Comparison of ENCODE assay signal across 8 cellular contexts in the genomic region with DNA sequence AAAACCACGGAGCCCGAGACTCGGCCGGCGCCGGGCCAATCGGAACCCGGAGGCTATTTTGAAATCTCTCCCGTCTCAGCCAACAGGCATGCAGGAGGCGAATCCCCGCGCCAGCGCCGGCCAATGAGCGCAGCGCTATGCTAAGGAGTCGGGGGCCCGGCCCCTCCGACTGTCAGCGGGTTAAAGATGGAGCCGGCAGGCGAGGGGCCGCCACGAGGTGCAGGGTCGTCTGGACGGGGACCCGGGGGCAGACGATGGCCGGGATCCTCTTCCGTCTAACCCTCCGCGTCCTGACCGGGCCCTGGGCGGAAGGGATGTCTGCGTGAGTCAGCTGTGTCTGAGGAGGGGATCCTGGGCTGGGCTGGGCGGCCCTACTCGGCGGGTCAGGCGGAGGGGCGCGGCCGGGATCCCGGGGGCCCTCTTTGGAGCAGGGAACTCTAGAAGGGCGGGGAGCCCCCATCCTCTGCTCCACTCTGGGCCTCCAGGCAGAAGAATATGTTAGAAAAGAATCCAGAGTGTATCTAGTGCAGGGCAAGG. TPM values are rescaled to one million over a fixed set of nuclear protein-coding genes. Genes with fewer than 3 reads are reported as not detected.
A peak's percentile ranks its signal among the peaks of the same experiment; 100 is the strongest.
DNase-seq lines count a peak whose midpoint lies in the region; ATAC-seq and TF ChIP-seq lines count a peak whose summit lies in the region.

No MANE protein-coding gene starts in this region.

- peaks cover 21% of the 10 kb centered on the region for H3K4me1 Mint-ChIP-seq in chondrocyte (ENCODE audit: low read depth)

- H3K4me3 ChIP-seq in AG10803 (ENCODE audit: low read length): peak overlapping the region; percentile 79

- peaks cover 1% of the 10 kb centered on the region for H3K36me3 Mint-ChIP-seq in chondrocyte (ENCODE audit: low read depth)

- peak overlapping the region; percentile 89 for H3K4me3 Mint-ChIP-seq in chondrocyte (ENCODE audit: unreplicated experiment)

- DNase-seq in AG10803 (ENCODE audit: low read depth) (peak; percentile 77), NCI-H446 treated with DMSO at 0.1 percent for 48 hours (lab: John Stamatoyannopoulos, UW) (peak; percentile 81), chondrocyte (ENCODE audit: low spot score) (peak; percentile 95), left kidney (ENCODE audit: low read depth, low spot score) (peak; percentile 97)
- peak; percentile 86 for DNase-seq in activated CD4-positive, CD25-positive, alpha-beta regulatory T cell treated with anti-CD3 and anti-CD28 coated beads, Interleukin-2, amount 50 U/mL, for 72 hours
- peak; percentile 65 to 87 (median 77) for DNase-seq in stimulated activated CD4-positive, alpha-beta T cell treated with anti-CD3 and anti-CD28 coated beads, Interleukin-1b, Interleukin-23, amount 100 ng/mL, for 24 hours (ENCODE audit: low read depth in 4 of 4, low spot score in 1 of 4)

- peak overlapping the region; percentile 82 for H3K27ac Mint-ChIP-seq in chondrocyte (ENCODE audit: unreplicated experiment)

- no peak for TF ChIP-seq CTCF in AG10803 (conservative IDR thresholded peaks at IDR 0.05; ENCODE audit: low read length)
- TF ChIP-seq CTCF in chondrocyte (IDR thresholded peaks at IDR 0.05): no peak

- no peaks in the 10 kb centered on the region for H3K9me3 Mint-ChIP-seq in chondrocyte (ENCODE audit: low read depth)

- ATAC-seq in GM18907 (IDR thresholded peaks at IDR 0.05; ENCODE audit: unreplicated experiment) (peak; percentile 76), HG03108 (IDR thresholded peaks at IDR 0.05; ENCODE audit: unreplicated experiment) (peak; percentile 84)

- H3K27me3 Mint-ChIP-seq in chondrocyte (ENCODE audit: low read depth): no peaks in the 10 kb centered on the region

RNA-seq across cellular contexts. Expression of gene SDF2L1, which starts 10.0 kb away (rescaled TPM):
- total RNA-seq in chondrocyte: 21.2 to 28.4 TPM (median 26.0 TPM) in 3 replicates

RNA-seq across cellular contexts. Expression of gene PPIL2, which starts 13.7 kb away (rescaled TPM):
- total RNA-seq in chondrocyte: 36.0 to 46.6 TPM (median 36.8 TPM) in 3 replicates

RNA-seq across cellular contexts. Expression of gene CCDC116, which starts 19.5 kb away (rescaled TPM):
- total RNA-seq in chondrocyte: 0.44 to 0.85 TPM (median 0.47 TPM) in 3 replicates

RNA-seq across cellular contexts. Expression of gene YDJC, which starts 22.3 kb away (rescaled TPM):
- 13.3 to 14.6 TPM (median 14.6 TPM) in 3 replicates for total RNA-seq in chondrocyte

Comparison
In these comparisons a context has a peak if more than half of its experiments do, and no peak if none do; other contexts are left out.
1. Peak in every context shown above with its lines: DNase-seq, ATAC-seq and H3K4me3 ChIP-seq.